ENCODE assay signal across 20 cellular contexts in the genomic region with DNA sequence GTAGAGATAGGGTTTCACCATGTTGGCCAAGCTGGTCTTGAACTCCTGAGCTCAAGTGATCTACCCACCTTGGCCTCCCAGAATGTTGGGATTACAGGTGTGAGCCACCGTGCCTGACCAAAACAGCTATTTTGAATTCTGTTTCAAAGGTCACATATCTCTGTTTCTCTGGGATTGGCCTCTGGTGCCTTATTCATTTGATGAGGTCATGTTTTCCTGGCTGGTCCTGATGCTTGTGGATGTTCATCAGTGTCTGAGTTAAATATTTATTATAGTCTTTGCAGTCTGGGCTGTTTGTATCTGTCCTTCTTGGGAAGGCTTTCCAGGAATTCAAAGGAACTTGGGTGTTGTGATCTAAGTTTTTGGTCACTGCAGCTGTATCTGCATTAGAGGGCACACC. TPM values are rescaled to one million over a fixed set of nuclear protein-coding genes. Genes with fewer than 3 reads are reported as not detected.
A peak's percentile ranks its signal among the peaks of the same experiment; 100 is the strongest.
DNase-seq lines count a peak whose midpoint lies in the region; ATAC-seq and TF ChIP-seq lines count a peak whose summit lies in the region.
"Had no signal": no experiment of that assay in that cellular context is flagged by ENCODE, and none has a peak within 500 bp of the region (broad histone marks: within the 10 kb centered on the region; RNA-seq: fewer than 3 reads in every experiment).

No MANE protein-coding gene starts in this region.

- H3K36me3 Mint-ChIP-seq in activated CD8-positive, alpha-beta T cell treated with anti-CD3 and anti-CD28 coated beads, Interleukin-2, amount 10 ng/mL, durations not matched to agents 7 days and 5 days (ENCODE audit: low read depth) = peaks cover 56% of the 10 kb centered on the region
- H3K36me3 Mint-ChIP-seq in activated CD8-positive, alpha-beta T cell treated with anti-CD3 and anti-CD28 coated beads for 36 hours (ENCODE audit: low read depth) = peaks cover 42% of the 10 kb centered on the region

- H4K91ac ChIP-seq in trophoblast cell (ENCODE audit: low read depth, low read length) = no peak overlapping the region

- CTCF ChIA-PET in activated CD8-positive, alpha-beta T cell treated with anti-CD3 and anti-CD28 coated beads, Interleukin-2, amount 10 ng/mL, durations not matched to agents 7 days and 5 days (lab: Charles Lee) = interaction anchor here (1.0 to 18.3 kb wide), 4 partner anchors 9 to 47 kb away, joined by 3 to 476 read pairs (median 6); a partner anchor contains a TSS
- CTCF ChIA-PET in activated CD8-positive, alpha-beta T cell treated with anti-CD3 and anti-CD28 coated beads for 36 hours (lab: Charles Lee) = interaction anchor here (1.0 to 16.8 kb wide), 3 partner anchors 27 to 42 kb away, joined by 3 to 333 read pairs (median 197); a partner anchor contains a TSS

- peaks cover 1% of the 10 kb centered on the region for H3K9me3 ChIP-seq in trophoblast cell (ENCODE audit: insufficient read depth, low read depth, low read length)
- H3K9me3 ChIP-seq: HAP-1 had no signal

- H3K4me3 Mint-ChIP-seq in activated CD8-positive, alpha-beta T cell treated with anti-CD3 and anti-CD28 coated beads, Interleukin-2, amount 10 ng/mL, durations not matched to agents 7 days and 5 days = no peak overlapping the region
- H3K4me3 Mint-ChIP-seq in activated CD8-positive, alpha-beta T cell treated with anti-CD3 and anti-CD28 coated beads for 36 hours = no peak overlapping the region
- H3K4me3 Mint-ChIP-seq: CD14-positive monocyte; CD4-positive, alpha-beta T cell; CD8-positive, alpha-beta memory T cell; HFFc6 had no signal

- no peak overlapping the region for H3K14ac ChIP-seq in trophoblast cell (ENCODE audit: low read length)

- no peak for ATAC-seq in activated CD8-positive, alpha-beta T cell treated with anti-CD3 and anti-CD28 coated beads, Interleukin-2, amount 10 ng/mL, durations not matched to agents 7 days and 5 days
- ATAC-seq in activated CD8-positive, alpha-beta T cell treated with anti-CD3 and anti-CD28 coated beads for 36 hours = no peak
- ATAC-seq in left colon (peak; percentile 17), HG02870 (IDR thresholded peaks at IDR 0.05; ENCODE audit: unreplicated experiment) (no peak)

- intact Hi-C loops in activated CD8-positive, alpha-beta T cell treated with anti-CD3 and anti-CD28 coated beads for 36 hours (cut with micrococcal nuclease) = no loop called here
- intact Hi-C loops in left colon (cut with DNase I, micrococcal nuclease) = no loop called here

- H3K9ac ChIP-seq in trophoblast cell (ENCODE audit: low read length) = no peak overlapping the region
- H3K9ac ChIP-seq: BLaER1 treated with 17β-estradiol and CSF1 and Interleukin-3, amounts not matched to agents 10 nM and 100 nM had no signal

- peaks cover 26% of the 10 kb centered on the region for H3K9me3 Mint-ChIP-seq in activated CD8-positive, alpha-beta T cell treated with anti-CD3 and anti-CD28 coated beads, Interleukin-2, amount 10 ng/mL, durations not matched to agents 7 days and 5 days (ENCODE audit: insufficient read depth)
- peaks cover 20% of the 10 kb centered on the region for H3K9me3 Mint-ChIP-seq in activated CD8-positive, alpha-beta T cell treated with anti-CD3 and anti-CD28 coated beads for 36 hours

- no peaks in the 10 kb centered on the region for H3K27me3 ChIP-seq in trophoblast cell (ENCODE audit: insufficient read depth, low read length)
- H3K27me3 ChIP-seq: BE2C; BLaER1 treated with 17β-estradiol and CSF1 and Interleukin-3, amounts not matched to agents 10 nM and 100 nM had no signal

- no peak overlapping the region for H2BK120ac ChIP-seq in trophoblast cell (ENCODE audit: insufficient read depth, low read length, poor library complexity)

- no peaks in the 10 kb centered on the region for H3K27me3 Mint-ChIP-seq in activated CD8-positive, alpha-beta T cell treated with anti-CD3 and anti-CD28 coated beads, Interleukin-2, amount 10 ng/mL, durations not matched to agents 7 days and 5 days (ENCODE audit: low read depth)
- no peaks in the 10 kb centered on the region for H3K27me3 Mint-ChIP-seq in activated CD8-positive, alpha-beta T cell treated with anti-CD3 and anti-CD28 coated beads for 36 hours
- H3K27me3 Mint-ChIP-seq: CD4-positive, alpha-beta T cell; CD8-positive, alpha-beta memory T cell had no signal

- no peak overlapping the region for H3K4me3 ChIP-seq in trophoblast cell (ENCODE audit: low read depth, low read length)
- H3K4me3 ChIP-seq: BLaER1 treated with 17β-estradiol and CSF1 and Interleukin-3, amounts not matched to agents 10 nM and 100 nM; HAP-1 had no signal

- no peak overlapping the region for H3K23ac ChIP-seq in trophoblast cell (ENCODE audit: low read length)

- TF ChIP-seq CTCF in activated CD8-positive, alpha-beta T cell treated with anti-CD3 and anti-CD28 coated beads for 36 hours (IDR thresholded peaks at IDR 0.05) = no peak

- no peak overlapping the region for H3K4me2 ChIP-seq in trophoblast cell (ENCODE audit: low read length)
- H3K4me2 ChIP-seq: BLaER1 treated with 17β-estradiol and CSF1 and Interleukin-3, amounts not matched to agents 10 nM and 100 nM had no signal

- POLR2A ChIA-PET in activated CD8-positive, alpha-beta T cell treated with anti-CD3 and anti-CD28 coated beads, Interleukin-2, amount 10 ng/mL, durations not matched to agents 7 days and 5 days (lab: Charles Lee) = interaction anchor here (20.7 to 20.9 kb wide), 2 partner anchors 23 to 30 kb away, joined by 1989 to 2005 read pairs; a partner anchor contains a TSS
- POLR2A ChIA-PET in activated CD8-positive, alpha-beta T cell treated with anti-CD3 and anti-CD28 coated beads for 36 hours (lab: Charles Lee) = interaction anchor here (1.3 to 37.9 kb wide), 2 partner anchors 20 to 32 kb away, joined by 3 to 1862 read pairs; a partner anchor contains a TSS

- peaks cover 27% of the 10 kb centered on the region for H3K4me1 Mint-ChIP-seq in activated CD8-positive, alpha-beta T cell treated with anti-CD3 and anti-CD28 coated beads, Interleukin-2, amount 10 ng/mL, durations not matched to agents 7 days and 5 days (ENCODE audit: low read depth)
- peaks cover 30% of the 10 kb centered on the region for H3K4me1 Mint-ChIP-seq in activated CD8-positive, alpha-beta T cell treated with anti-CD3 and anti-CD28 coated beads for 36 hours (ENCODE audit: low read depth)

- no peak overlapping the region for H2AFZ ChIP-seq in trophoblast cell (ENCODE audit: insufficient read depth, low read length, poor library complexity)

- peak overlapping the region; percentile 36 for H3K27ac Mint-ChIP-seq in activated CD8-positive, alpha-beta T cell treated with anti-CD3 and anti-CD28 coated beads, Interleukin-2, amount 10 ng/mL, durations not matched to agents 7 days and 5 days
- H3K27ac Mint-ChIP-seq in activated CD8-positive, alpha-beta T cell treated with anti-CD3 and anti-CD28 coated beads for 36 hours = no peak overlapping the region
- H3K27ac Mint-ChIP-seq: CD14-positive monocyte; CD4-positive, alpha-beta T cell; CD8-positive, alpha-beta memory T cell; HFFc6 had no signal

- no peak overlapping the region for H3K4ac ChIP-seq in trophoblast cell (ENCODE audit: low read depth, low read length)

- peaks cover 12 to 17% of the 10 kb centered on the region in 2 experiments for H3K4me1 ChIP-seq in trophoblast cell (ENCODE audit: control insufficient read depth in 1 of 2, insufficient read depth in 2 of 2, low read length in 2 of 2)
- H3K4me1 ChIP-seq: BE2C, HAP-1 had no signal

- no peak for DNase-seq in activated CD8-positive, alpha-beta T cell treated with anti-CD3 and anti-CD28 coated beads, Interleukin-2, amount 10 ng/mL, durations not matched to agents 7 days and 5 days
- DNase-seq in activated CD8-positive, alpha-beta T cell treated with anti-CD3 and anti-CD28 coated beads for 36 hours = no peak
- no peak for DNase-seq in left colon
- peak; percentile 78 to 81 for DNase-seq in trophoblast cell
- no peak for DNase-seq in DMS153 (lab: John Stamatoyannopoulos, UW)
- DNase-seq: BE2C; CD4-positive, alpha-beta T cell; CD8-positive, alpha-beta memory T cell; DMS 273 treated with DMSO at 0.1 percent for 48 hours; DMS53; DMS79 treated with DMSO at 0.1 percent for 48 hours; GF-D8; GOT3; HFFc6 had no signal

- no peak overlapping the region for H3K27ac ChIP-seq in trophoblast cell (ENCODE audit: low read depth, low read length)
- H3K27ac ChIP-seq: 22Rv1; BLaER1 treated with 17β-estradiol and CSF1 and Interleukin-3, amounts not matched to agents 10 nM and 100 nM had no signal

- no peaks in the 10 kb centered on the region for H3K79me2 ChIP-seq in trophoblast cell (ENCODE audit: control insufficient read depth, insufficient read depth, low read length, poor library complexity)

- WGBS in trophoblast cell (ENCODE audit: extremely low coverage, insufficient coverage, insufficient read length) = no CpG with 5 or more reads among the region's 1 CpG

- no peak overlapping the region for H2AK5ac ChIP-seq in trophoblast cell (ENCODE audit: low read length)

- H4K8ac ChIP-seq in trophoblast cell (ENCODE audit: low read depth, low read length) = no peak overlapping the region

- H3K18ac ChIP-seq in trophoblast cell (ENCODE audit: low read length) = no peak overlapping the region

- no peak overlapping the region for H2BK5ac ChIP-seq in trophoblast cell (ENCODE audit: low read depth, low read length, poor library complexity)

- no peak overlapping the region for H2BK12ac ChIP-seq in trophoblast cell (ENCODE audit: low read length)

- no peaks in the 10 kb centered on the region for H3K36me3 ChIP-seq in trophoblast cell (ENCODE audit: control insufficient read depth in 1 of 2, insufficient read depth in 2 of 2, low read length in 2 of 2)
- H3K36me3 ChIP-seq: BE2C, HAP-1 had no signal

- H3K79me1 ChIP-seq in trophoblast cell (ENCODE audit: low read length) = no peaks in the 10 kb centered on the region

- no peak overlapping the region for H4K12ac ChIP-seq in trophoblast cell (ENCODE audit: low read depth, low read length)

RNA-seq across cellular contexts. Expression of a gene that starts 5.1 kb away (rescaled TPM):
- 10 to 100 TPM; 27.4 to 29.6 TPM for total RNA-seq in activated CD8-positive, alpha-beta T cell treated with anti-CD3 and anti-CD28 coated beads, Interleukin-2, amount 10 ng/mL, durations not matched to agents 7 days and 5 days
- 10 to 100 TPM; 16.1 to 17.8 TPM for total RNA-seq in activated CD8-positive, alpha-beta T cell treated with anti-CD3 and anti-CD28 coated beads for 36 hours
- total RNA-seq in left colon = 1 to 10 TPM; 4.3 to 4.5 TPM
- polyA plus RNA-seq in trophoblast cell (2013) = 0.05 and 0.06 TPM in 2 replicates
- total RNA-seq: G401 had no signal

RNA-seq across cellular contexts. Expression of a gene that starts 5.3 kb away (rescaled TPM):
- total RNA-seq in activated CD8-positive, alpha-beta T cell treated with anti-CD3 and anti-CD28 coated beads, Interleukin-2, amount 10 ng/mL, durations not matched to agents 7 days and 5 days = 1,000 to 10,000 TPM; 6,300 to 6,473 TPM
- total RNA-seq in activated CD8-positive, alpha-beta T cell treated with anti-CD3 and anti-CD28 coated beads for 36 hours = 1,000 to 10,000 TPM; 4,476 to 4,587 TPM
- 1,000 to 10,000 TPM; 4,423 to 4,762 TPM for total RNA-seq in left colon
- polyA plus RNA-seq in trophoblast cell (2013) = 196 and 199 TPM in 2 replicates

RNA-seq across cellular contexts. Expression of a gene that starts 30.3 kb away (rescaled TPM):
- total RNA-seq in activated CD8-positive, alpha-beta T cell treated with anti-CD3 and anti-CD28 coated beads, Interleukin-2, amount 10 ng/mL, durations not matched to agents 7 days and 5 days = 10 to 100 TPM; 53.0 to 59.5 TPM
- total RNA-seq in activated CD8-positive, alpha-beta T cell treated with anti-CD3 and anti-CD28 coated beads for 36 hours = 10 to 100 TPM; 59.8 to 63.5 TPM
- total RNA-seq in left colon = 10 to 100 TPM; 15.7 to 16.4 TPM
- polyA plus RNA-seq in trophoblast cell (2013) = 3.4 and 4.5 TPM in 2 replicates

RNA-seq across cellular contexts. Expression of a gene that starts 42.5 kb away (rescaled TPM):
- total RNA-seq in activated CD8-positive, alpha-beta T cell treated with anti-CD3 and anti-CD28 coated beads, Interleukin-2, amount 10 ng/mL, durations not matched to agents 7 days and 5 days = 10 to 100 TPM; 73.8 to 75.8 TPM
- 10 to 100 TPM; 68.6 to 71.5 TPM for total RNA-seq in activated CD8-positive, alpha-beta T cell treated with anti-CD3 and anti-CD28 coated beads for 36 hours
- 100 to 1,000 TPM in 1 of 2 donors, 10 to 100 TPM in 1; 90.7 to 113 TPM for total RNA-seq in left colon
- 13.9 and 16.3 TPM in 2 replicates for polyA plus RNA-seq in trophoblast cell (2013)

Comparison
In these comparisons a context has a peak if more than half of its experiments do, and no peak if none do; other contexts are left out.
1. DNase-seq: peak in trophoblast cell (2 of 2); none in activated CD8-positive, alpha-beta T cell treated with anti-CD3 and anti-CD28 coated beads, Interleukin-2, amount 10 ng/mL, durations not matched to agents 7 days and 5 days (single experiment), activated CD8-positive, alpha-beta T cell treated with anti-CD3 and anti-CD28 coated beads for 36 hours (single experiment), left colon (0 of 2) and DMS153 (single experiment).